ENCODE assay signal across 1 cellular context in the genomic region with DNA sequence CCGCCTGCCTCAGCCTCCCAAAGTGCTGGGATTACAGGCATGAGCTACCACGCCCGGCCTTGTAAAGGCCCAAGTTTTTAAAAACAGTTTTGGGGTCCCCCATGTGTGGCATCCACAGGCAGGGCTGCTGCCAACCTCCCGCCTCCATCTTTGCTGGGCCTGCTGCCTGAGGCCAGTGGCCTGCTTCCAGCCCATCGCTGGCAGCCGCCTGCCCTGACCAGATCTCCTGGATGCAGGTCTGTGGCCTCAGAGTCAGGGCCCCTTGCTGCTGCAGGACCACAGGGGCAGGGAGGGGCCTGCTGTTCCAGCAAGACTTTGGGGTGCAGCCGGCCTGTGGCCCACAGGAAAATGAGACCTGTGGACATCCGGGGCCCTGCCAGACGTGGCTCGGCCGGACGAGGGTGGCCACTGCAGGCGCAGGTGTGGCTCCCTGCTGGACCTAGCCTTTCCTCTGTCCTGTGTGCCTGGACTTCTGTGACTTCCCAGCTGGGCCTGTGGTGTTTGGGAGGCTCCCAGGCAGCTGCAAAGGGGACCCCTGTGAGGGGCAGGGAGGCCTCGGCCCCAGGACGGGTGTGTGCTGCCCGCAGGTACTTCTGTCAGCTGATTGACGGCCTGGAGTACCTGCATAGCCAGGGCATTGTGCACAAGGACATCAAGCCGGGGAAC.
TF ChIP-seq lines count a peak whose summit lies in the region.

No MANE protein-coding gene starts in this region.

TF ChIP-seq in HepG2, 621 proteins besides CTCF, POLR2A, EP300 and RAD21:
- no peak for TF ChIP-seq ZNF549 (CRISPR knock-in tag; IDR thresholded peaks at IDR 0.05)
- TF ChIP-seq AKAP8 (CRISPR knock-in tag; IDR thresholded peaks at IDR 0.05), result 0 out of 2 replicates have a peak, but pooled peaks have one; percentile 24
- no peak for TF ChIP-seq ZNF136 (CRISPR knock-in tag; IDR thresholded peaks at IDR 0.05; ENCODE audit: low read depth)
- TF ChIP-seq AGO1 (IDR thresholded peaks at IDR 0.05; ENCODE audit: low read depth, low read length, poor library complexity, severe bottlenecking), result no peak
